In genomic region chr4:9762823-9763475, GRCh38 we compare ENCODE assay signal across 8 cellular contexts. TPM values are rescaled to one million over a fixed set of nuclear protein-coding genes. Genes with fewer than 3 reads are reported as not detected.
DNase-seq lines count a peak whose midpoint lies in the region; ATAC-seq and TF ChIP-seq lines count a peak whose summit lies in the region.

No MANE protein-coding gene starts in this region.

- H4K8ac ChIP-seq in IMR-90 (ENCODE audit: low read depth in 2 of 2, low read length in 2 of 2), result no peak overlapping the region

- H3K9me3 ChIP-seq in IMR-90 (ENCODE audit: control insufficient read depth, insufficient read depth, low read length) (no peaks in the 10 kb centered on the region), NT2/D1 (ENCODE audit: insufficient read depth, low read length) (no peaks in the 10 kb centered on the region), breast epithelium (no peaks in the 10 kb centered on the region)

- no peak overlapping the region for H4K5ac ChIP-seq in IMR-90 (ENCODE audit: low read depth, low read length)

- no peak overlapping the region for H3K56ac ChIP-seq in IMR-90 (ENCODE audit: extremely low read depth, insufficient read depth, low read length)

- H3K4me1 Mint-ChIP-seq in stimulated activated naive B cell treated with anti-CD40 and anti-IgM and Interleukin-4, amounts not matched to agents 10 μg/mL and 1 μg/mL and 100 μg/mL, for 72 hours, result no peaks in the 10 kb centered on the region

- no peak overlapping the region for H2AFZ ChIP-seq in IMR-90 (replicated peaks; ENCODE audit: low read length, poor library complexity)

- H3K79me1 ChIP-seq in IMR-90 (ENCODE audit: low read depth in 1 of 2, low read length in 2 of 2), result no peaks in the 10 kb centered on the region

- H3K27me3 ChIP-seq in IMR-90 (ENCODE audit: control insufficient read depth, insufficient read depth, low read length) (no peaks in the 10 kb centered on the region), NT2/D1 (ENCODE audit: insufficient read depth, insufficient read length) (no peaks in the 10 kb centered on the region), breast epithelium (no peaks in the 10 kb centered on the region)

- H3K27me3 Mint-ChIP-seq in stimulated activated naive B cell treated with anti-CD40 and anti-IgM and Interleukin-4, amounts not matched to agents 10 μg/mL and 1 μg/mL and 100 μg/mL, for 72 hours, result peaks cover 25% of the 10 kb centered on the region in 2 donors

- peak; percentile 55 for TF ChIP-seq CTCF in IMR-90 (conservative IDR thresholded peaks at IDR 0.05; ENCODE audit: low read depth, low read length)
- TF ChIP-seq CTCF in breast epithelium (IDR thresholded peaks at IDR 0.05), result peak in 2 of 3 donors; percentile 70

- no peak overlapping the region for H2AK5ac ChIP-seq in IMR-90 (ENCODE audit: low read depth, low read length)

- H3K4me3 ChIP-seq in IMR-90 (ENCODE audit: insufficient read depth, low read depth, low read length) (no peak overlapping the region), NT2/D1 (ENCODE audit: insufficient read length, low read depth) (no peak overlapping the region), breast epithelium (no peak overlapping the region)

- H3K36me3 Mint-ChIP-seq in stimulated activated naive B cell treated with anti-CD40 and anti-IgM and Interleukin-4, amounts not matched to agents 10 μg/mL and 1 μg/mL and 100 μg/mL, for 72 hours, result no peaks in the 10 kb centered on the region

- H3K9ac ChIP-seq in IMR-90 (ENCODE audit: low read depth, low read length) (no peak overlapping the region), NT2/D1 (ENCODE audit: insufficient read length, low read depth) (no peak overlapping the region)

- H3K14ac ChIP-seq in IMR-90 (replicated peaks; ENCODE audit: low read depth, low read length), result no peak overlapping the region

- CTCF ChIA-PET in IMR-90 (lab: Yijun Ruan, JAX), result interaction anchor here (0.5 to 0.6 kb wide), 2 partner anchors 164 to 252 kb away, joined by 4 to 5 read pairs; no protein-coding TSS in a partner anchor

- H3K4me3 Mint-ChIP-seq in stimulated activated naive B cell treated with anti-CD40 and anti-IgM and Interleukin-4, amounts not matched to agents 10 μg/mL and 1 μg/mL and 100 μg/mL, for 72 hours, result no peak overlapping the region

- no peak overlapping the region for H2BK5ac ChIP-seq in IMR-90 (ENCODE audit: low read depth, low read length, poor library complexity, severe bottlenecking)

- TF ChIP-seq POLR2A in IMR-90 (IDR thresholded peaks at IDR 0.05; ENCODE audit: low read depth, low read length) (no peak), breast epithelium (IDR thresholded peaks at IDR 0.05) (no peak)

- no peak overlapping the region for H2AK9ac ChIP-seq in IMR-90 (replicated peaks; ENCODE audit: low read depth, low read length, poor library complexity)

- peak; percentile 46; the same call in 1 of the 2 replicates for ATAC-seq in IMR-90 (ENCODE audit: low read depth)
- peak; percentile 52 for ATAC-seq in left colon
- peak; percentile 36 to 52 for ATAC-seq in stimulated activated naive B cell treated with anti-CD40 and anti-IgM and Interleukin-4, amounts not matched to agents 10 μg/mL and 1 μg/mL and 100 μg/mL, for 72 hours (replicated peaks)
- no peak for ATAC-seq in activated CD4-positive, CD25-positive, alpha-beta regulatory T cell treated with anti-CD3 and anti-CD28 coated beads, Interleukin-2, amount 50 U/mL, for 24 hours

- in situ Hi-C loops in IMR-90 (cut with MboI; ENCODE audit: low sequenced_read_pairs), result loop anchor here (5.0 kb wide), 1 partner anchor 254 kb away; no protein-coding TSS in a partner anchor

- H3K18ac ChIP-seq in IMR-90 (ENCODE audit: low read depth, low read length), result no peak overlapping the region

- no peaks in the 10 kb centered on the region for H4K20me1 ChIP-seq in IMR-90 (ENCODE audit: insufficient read depth, low read length)

- no peaks in the 10 kb centered on the region for H3K9me3 Mint-ChIP-seq in stimulated activated naive B cell treated with anti-CD40 and anti-IgM and Interleukin-4, amounts not matched to agents 10 μg/mL and 1 μg/mL and 100 μg/mL, for 72 hours

- no peak overlapping the region for H3K27ac ChIP-seq in IMR-90 (ENCODE audit: insufficient read depth, low read length)
- H3K27ac ChIP-seq in breast epithelium, result no peak overlapping the region

- H2BK15ac ChIP-seq in IMR-90 (ENCODE audit: low read depth, low read length), result no peak overlapping the region

- no peak overlapping the region for H3K4ac ChIP-seq in IMR-90 (ENCODE audit: low read depth, low read length)

- POLR2A ChIA-PET in IMR-90 (lab: Charles Lee; ENCODE audit: unreplicated experiment), result no interaction called here

- BruUV-seq in IMR-90 (replicated peaks; lab: Mats Ljungman, UMichigan), result no TSS peak

- no peak overlapping the region for H3K4me2 ChIP-seq in IMR-90 (ENCODE audit: low read depth, low read length)

- 74% methylated on average over 3 of the region's 11 CpGs; no CpG with 5 or more reads in 1 of the 2 experiments for WGBS in IMR-90 (ENCODE audit: extremely low coverage in 2 of 2, insufficient read length in 1 of 2), 2 experiments

- intact Hi-C loops in IMR-90 (cut with micrococcal nuclease) (loop anchor here (1.0 to 10.0 kb wide), 4 partner anchors 132 to 786 kb away; no protein-coding TSS in a partner anchor), breast epithelium (cut with DNase I; ENCODE audit: low total_unique reads) (loop anchor here (10.0 kb wide), 1 partner anchor 252 kb away; no protein-coding TSS in a partner anchor), left colon (cut with DNase I, micrococcal nuclease) (loop anchor here (5.0 to 10.0 kb wide), 3 partner anchors 252 to 642 kb away; no protein-coding TSS in a partner anchor)

- peak; percentile 67 for DNase-seq in DMS53 (lab: John Stamatoyannopoulos, UW)
- DNase-seq in DMS53 treated with DMSO at 0.1 percent for 48 hours (lab: John Stamatoyannopoulos, UW; ENCODE audit: unreplicated experiment), result no peak
- peak; percentile 55 for DNase-seq in IMR-90
- peak; percentile 73 for DNase-seq in NT2/D1 (ENCODE audit: low read depth, low spot score)
- DNase-seq in breast epithelium (ENCODE audit: low spot score in 2 of 2), result peak in 1 of 2 donors; percentile 61
- DNase-seq in left colon, result peak; percentile 36 to 46
- DNase-seq in stimulated activated naive B cell treated with anti-CD40 and anti-IgM and Interleukin-4, amounts not matched to agents 10 μg/mL and 1 μg/mL and 100 μg/mL, for 72 hours, result peak; percentile 33

- no peak overlapping the region for H4K91ac ChIP-seq in IMR-90 (ENCODE audit: insufficient read depth, low read depth, low read length)

- H3K36me3 ChIP-seq in IMR-90 (ENCODE audit: control insufficient read depth, insufficient read depth, low read length) (no peaks in the 10 kb centered on the region), NT2/D1 (ENCODE audit: insufficient read depth, insufficient read length, low read length) (no peaks in the 10 kb centered on the region), breast epithelium (no peaks in the 10 kb centered on the region)

- no peak overlapping the region for H2BK120ac ChIP-seq in IMR-90 (ENCODE audit: low read depth, low read length)

- H3K27ac Mint-ChIP-seq in stimulated activated naive B cell treated with anti-CD40 and anti-IgM and Interleukin-4, amounts not matched to agents 10 μg/mL and 1 μg/mL and 100 μg/mL, for 72 hours, result no peak overlapping the region

- dilution Hi-C loops in IMR-90 (cut with HindIII; ENCODE audit: low sequenced_read_pairs, unreplicated experiment), result no loop called here

- no peaks in the 10 kb centered on the region for H3K9me1 ChIP-seq in IMR-90 (ENCODE audit: insufficient read depth, low read length)

- TF ChIP-seq RAD21 in IMR-90 (IDR thresholded peaks at IDR 0.05; ENCODE audit: low read length), result peak; percentile 64

- H3K4me1 ChIP-seq in IMR-90 (ENCODE audit: control insufficient read depth, insufficient read depth, low read length), result no peaks in the 10 kb centered on the region
- peaks cover 1% of the 10 kb centered on the region for H3K4me1 ChIP-seq in NT2/D1 (ENCODE audit: insufficient read depth, insufficient read length)
- no peaks in the 10 kb centered on the region for H3K4me1 ChIP-seq in breast epithelium

- no peak overlapping the region for H3K23ac ChIP-seq in IMR-90 (ENCODE audit: low read depth, low read length)

- no peak overlapping the region for H2BK20ac ChIP-seq in IMR-90 (ENCODE audit: low read depth, low read length)

TF ChIP-seq in IMR-90, 13 proteins besides CTCF, POLR2A, EP300 and RAD21:
- TF ChIP-seq SMC3 (IDR thresholded peaks at IDR 0.05; ENCODE audit: low read depth, low read length) (peak; percentile 41), NFE2L2 (IDR thresholded peaks at IDR 0.05; ENCODE audit: low read depth, low read length) (no peak)

RNA-seq across cellular contexts. Expression of gene DRD5, which starts 18.5 kb away (rescaled TPM):
- total RNA-seq in IMR-90 (2012; rRNA removed) (not detected in 2 replicates), breast epithelium (not detected), left colon (under 1 TPM in 1 of 2 donors, not detected in 1; 0.28 TPM)
- polyA plus RNA-seq in IMR-90 (2012; rRNA removed), result not detected in 2 replicates
- not detected in 2 replicates for polyA plus RNA-seq in IMR-90 (2012; cell fraction: cytosol; rRNA removed)
- not detected in 2 replicates for polyA plus RNA-seq in IMR-90 (2012; cell fraction: nucleus; rRNA removed; ENCODE audit: low replicate concordance)

Comparison
In these comparisons a context has a peak if more than half of its experiments do, and no peak if none do; other contexts are left out.
1. ATAC-seq: peak in IMR-90 (single experiment), left colon (single experiment) and stimulated activated naive B cell treated with anti-CD40 and anti-IgM and Interleukin-4, amounts not matched to agents 10 μg/mL and 1 μg/mL and 100 μg/mL, for 72 hours (2 of 2); none in activated CD4-positive, CD25-positive, alpha-beta regulatory T cell treated with anti-CD3 and anti-CD28 coated beads, Interleukin-2, amount 50 U/mL, for 24 hours (0 of 2).